8 cellular contexts compared by ENCODE assay signal in genomic region chr20:3847419-3847940, GRCh38. TPM values are rescaled to one million over a fixed set of nuclear protein-coding genes. Genes with fewer than 3 reads are reported as not detected.
DNase-seq lines count a peak whose midpoint lies in the region; ATAC-seq lines count a peak whose summit lies in the region.

No MANE protein-coding gene starts in this region.

- CTCF ChIA-PET in activated CD4-positive, alpha-beta T cell treated with anti-CD3 and anti-CD28 coated beads, Interleukin-2, amount 10 ng/mL, durations not matched to agents 7 days and 5 days (lab: Charles Lee), result no interaction called here

- peaks cover 32% of the 10 kb centered on the region for H3K4me1 Mint-ChIP-seq in activated CD4-positive, alpha-beta T cell treated with anti-CD3 and anti-CD28 coated beads, Interleukin-2, amount 10 ng/mL, durations not matched to agents 7 days and 5 days
- peaks cover 22% of the 10 kb centered on the region for H3K4me1 Mint-ChIP-seq in activated naive CD8-positive, alpha-beta T cell treated with anti-CD3 and anti-CD28 coated beads, Interleukin-2, amount 10 ng/mL, durations not matched to agents 7 days and 5 days

- ATAC-seq in activated naive CD8-positive, alpha-beta T cell treated with anti-CD3 and anti-CD28 coated beads, Interleukin-2, amount 10 ng/mL, durations not matched to agents 7 days and 5 days (ENCODE audit: low read depth), result no peak
- ATAC-seq in HG02759 (IDR thresholded peaks at IDR 0.05; ENCODE audit: unreplicated experiment) (no peak), HG02610 (IDR thresholded peaks at IDR 0.05; ENCODE audit: unreplicated experiment) (no peak), GM19351 (IDR thresholded peaks at IDR 0.05; ENCODE audit: unreplicated experiment) (no peak)

- no peaks in the 10 kb centered on the region for H3K9me3 Mint-ChIP-seq in activated CD4-positive, alpha-beta T cell treated with anti-CD3 and anti-CD28 coated beads, Interleukin-2, amount 10 ng/mL, durations not matched to agents 7 days and 5 days
- no peaks in the 10 kb centered on the region for H3K9me3 Mint-ChIP-seq in activated naive CD8-positive, alpha-beta T cell treated with anti-CD3 and anti-CD28 coated beads, Interleukin-2, amount 10 ng/mL, durations not matched to agents 7 days and 5 days

- DNase-seq in activated CD4-positive, alpha-beta T cell treated with anti-CD3 and anti-CD28 coated beads, Interleukin-2, amount 10 ng/mL, durations not matched to agents 7 days and 5 days, result peak; percentile 8
- DNase-seq in activated CD4-positive, alpha-beta T cell treated with anti-CD3 and anti-CD28 coated beads for 4 hours, result no peak
- DNase-seq in activated naive CD8-positive, alpha-beta T cell treated with anti-CD3 and anti-CD28 coated beads, Interleukin-2, amount 10 ng/mL, durations not matched to agents 7 days and 5 days, result no peak
- DNase-seq in inferior parietal cortex (ENCODE audit: extremely low spot score) (peak; percentile 26), stromal cell of bone marrow (ENCODE audit: low read depth) (peak; percentile 15)

- POLR2A ChIA-PET in activated CD4-positive, alpha-beta T cell treated with anti-CD3 and anti-CD28 coated beads, Interleukin-2, amount 10 ng/mL, durations not matched to agents 7 days and 5 days (lab: Charles Lee), result no interaction called here
- POLR2A ChIA-PET in activated naive CD8-positive, alpha-beta T cell treated with anti-CD3 and anti-CD28 coated beads, Interleukin-2, amount 10 ng/mL, durations not matched to agents 7 days and 5 days (lab: Charles Lee), result interaction anchor here (0.6 to 1.0 kb wide), 3 partner anchors 27 to 60 kb away, joined by 3 to 4 read pairs (median 3); partner anchors contain the start of genes AP5S1 and CENPB

- H3K36me3 Mint-ChIP-seq in activated CD4-positive, alpha-beta T cell treated with anti-CD3 and anti-CD28 coated beads, Interleukin-2, amount 10 ng/mL, durations not matched to agents 7 days and 5 days (ENCODE audit: low read depth), result peaks cover 7% of the 10 kb centered on the region
- peaks cover 5% of the 10 kb centered on the region for H3K36me3 Mint-ChIP-seq in activated naive CD8-positive, alpha-beta T cell treated with anti-CD3 and anti-CD28 coated beads, Interleukin-2, amount 10 ng/mL, durations not matched to agents 7 days and 5 days

- no peaks in the 10 kb centered on the region for H3K27me3 Mint-ChIP-seq in activated CD4-positive, alpha-beta T cell treated with anti-CD3 and anti-CD28 coated beads, Interleukin-2, amount 10 ng/mL, durations not matched to agents 7 days and 5 days
- no peaks in the 10 kb centered on the region for H3K27me3 Mint-ChIP-seq in activated naive CD8-positive, alpha-beta T cell treated with anti-CD3 and anti-CD28 coated beads, Interleukin-2, amount 10 ng/mL, durations not matched to agents 7 days and 5 days

- peak overlapping the region; percentile 88 for H3K4me3 Mint-ChIP-seq in activated CD4-positive, alpha-beta T cell treated with anti-CD3 and anti-CD28 coated beads, Interleukin-2, amount 10 ng/mL, durations not matched to agents 7 days and 5 days
- peak overlapping the region; percentile 89 for H3K4me3 Mint-ChIP-seq in activated naive CD8-positive, alpha-beta T cell treated with anti-CD3 and anti-CD28 coated beads, Interleukin-2, amount 10 ng/mL, durations not matched to agents 7 days and 5 days

- H3K27ac Mint-ChIP-seq in activated CD4-positive, alpha-beta T cell treated with anti-CD3 and anti-CD28 coated beads, Interleukin-2, amount 10 ng/mL, durations not matched to agents 7 days and 5 days, result peak overlapping the region; percentile 89
- peak overlapping the region; percentile 73 for H3K27ac Mint-ChIP-seq in activated naive CD8-positive, alpha-beta T cell treated with anti-CD3 and anti-CD28 coated beads, Interleukin-2, amount 10 ng/mL, durations not matched to agents 7 days and 5 days

RNA-seq across cellular contexts. Expression of gene MAVS, which starts 0.8 kb away (rescaled TPM):
- 10 to 100 TPM; 34.8 to 36.4 TPM for total RNA-seq in activated CD4-positive, alpha-beta T cell treated with anti-CD3 and anti-CD28 coated beads, Interleukin-2, amount 10 ng/mL, durations not matched to agents 7 days and 5 days
- 10 to 100 TPM; 36.3 to 36.8 TPM for total RNA-seq in activated naive CD8-positive, alpha-beta T cell treated with anti-CD3 and anti-CD28 coated beads, Interleukin-2, amount 10 ng/mL, durations not matched to agents 7 days and 5 days

RNA-seq across cellular contexts. Expression of gene AP5S1, which starts 27.1 kb away (rescaled TPM):
- total RNA-seq in activated CD4-positive, alpha-beta T cell treated with anti-CD3 and anti-CD28 coated beads, Interleukin-2, amount 10 ng/mL, durations not matched to agents 7 days and 5 days, result 10 to 100 TPM; 16.6 to 18.2 TPM
- 10 to 100 TPM; 11.1 to 12.5 TPM for total RNA-seq in activated naive CD8-positive, alpha-beta T cell treated with anti-CD3 and anti-CD28 coated beads, Interleukin-2, amount 10 ng/mL, durations not matched to agents 7 days and 5 days

RNA-seq across cellular contexts. Expression of gene PANK2, which starts 41.7 kb away (rescaled TPM):
- 10 to 100 TPM; 59.7 to 64.5 TPM for total RNA-seq in activated CD4-positive, alpha-beta T cell treated with anti-CD3 and anti-CD28 coated beads, Interleukin-2, amount 10 ng/mL, durations not matched to agents 7 days and 5 days
- total RNA-seq in activated naive CD8-positive, alpha-beta T cell treated with anti-CD3 and anti-CD28 coated beads, Interleukin-2, amount 10 ng/mL, durations not matched to agents 7 days and 5 days, result 10 to 100 TPM; 76.6 to 80.1 TPM

RNA-seq across cellular contexts. Expression of gene CDC25B, which starts 51.4 kb away (rescaled TPM):
- total RNA-seq in activated CD4-positive, alpha-beta T cell treated with anti-CD3 and anti-CD28 coated beads, Interleukin-2, amount 10 ng/mL, durations not matched to agents 7 days and 5 days, result 100 to 1,000 TPM; 403 to 429 TPM
- total RNA-seq in activated naive CD8-positive, alpha-beta T cell treated with anti-CD3 and anti-CD28 coated beads, Interleukin-2, amount 10 ng/mL, durations not matched to agents 7 days and 5 days, result 100 to 1,000 TPM; 263 to 264 TPM

Comparison
In these comparisons a context has a peak if more than half of its experiments do, and no peak if none do; other contexts are left out.
1. DNase-seq: peak in activated CD4-positive, alpha-beta T cell treated with anti-CD3 and anti-CD28 coated beads, Interleukin-2, amount 10 ng/mL, durations not matched to agents 7 days and 5 days (single experiment), inferior parietal cortex (single experiment) and stromal cell of bone marrow (single experiment); none in activated CD4-positive, alpha-beta T cell treated with anti-CD3 and anti-CD28 coated beads for 4 hours (0 of 2) and activated naive CD8-positive, alpha-beta T cell treated with anti-CD3 and anti-CD28 coated beads, Interleukin-2, amount 10 ng/mL, durations not matched to agents 7 days and 5 days (single experiment).